ENCODE assay signal across 17 cellular contexts in genomic region chr12:108819920-108820699, GRCh38. TPM values are rescaled to one million over a fixed set of nuclear protein-coding genes. Genes with fewer than 3 reads are reported as not detected.
DNase-seq lines count a peak whose midpoint lies in the region; FAIRE-seq and TF ChIP-seq lines count a peak whose summit lies in the region.
"Had no signal": no experiment of that assay in that cellular context is flagged by ENCODE, and none has a peak within 500 bp of the region (broad histone marks: within the 10 kb centered on the region; RNA-seq: fewer than 3 reads in every experiment).

No MANE protein-coding gene starts in this region.

- H4K5ac ChIP-seq in H9 (ENCODE audit: insufficient read length, low read depth, low read length): no peak overlapping the region

- no peak overlapping the region for H2BK120ac ChIP-seq in H9 (ENCODE audit: low read depth, low read length, poor library complexity, severe bottlenecking)

- no peak overlapping the region for H2BK5ac ChIP-seq in H9 (ENCODE audit: insufficient read length, low read length)

- H2AFZ ChIP-seq in H9 (ENCODE audit: low read length): no peak overlapping the region

- H3K27ac Mint-ChIP-seq in progenitor cell of endocrine pancreas (peak overlapping the region; percentile 57), H9 (peak overlapping the region in 1 of 3 experiments; percentile 51; a peak in 2 of 7 replicates)
- H3K27ac Mint-ChIP-seq: activated CD4-positive, alpha-beta T cell treated with anti-CD3 and anti-CD28 coated beads for 36 hours had no signal

- no peak overlapping the region for H3K4ac ChIP-seq in H9 (ENCODE audit: low read depth, low read length)

- no CpG with 5 or more reads among the region's 7 CpGs for WGBS in H9 (ENCODE audit: extremely low coverage, insufficient read length, low lambda C conversion rate)

- no peak overlapping the region for H4K91ac ChIP-seq in H9 (ENCODE audit: insufficient read length, low read depth, low read length)

- peak overlapping the region; percentile 30 for H3K27ac ChIP-seq in RWPE1
- peak overlapping the region; percentile 97 for H3K27ac ChIP-seq in epithelial cell of prostate
- no peak overlapping the region for H3K27ac ChIP-seq in H9 (ENCODE audit: insufficient read length, low read depth, low read length)
- H3K27ac ChIP-seq in kidney (ENCODE audit: low read depth in 2 of 2, low read length in 2 of 2): no peak overlapping the region
- H3K27ac ChIP-seq: colonic mucosa had no signal

- no peaks in the 10 kb centered on the region for H4K20me1 ChIP-seq in H9 (ENCODE audit: control insufficient read depth, insufficient read depth, insufficient read length)

- H3K9me3 Mint-ChIP-seq in progenitor cell of endocrine pancreas (ENCODE audit: low read depth) (no peaks in the 10 kb centered on the region), H9 (no peaks in the 10 kb centered on the region)
- H3K9me3 Mint-ChIP-seq: stimulated activated naive B cell treated with anti-CD40 and anti-IgM and Interleukin-4, amounts not matched to agents 10 μg/mL and 1 μg/mL and 100 μg/mL, for 72 hours had no signal

- H3K4me1 Mint-ChIP-seq in progenitor cell of endocrine pancreas (ENCODE audit: low read depth): peaks cover 16% of the 10 kb centered on the region
- peaks cover 8 to 10% of the 10 kb centered on the region in 2 experiments for H3K4me1 Mint-ChIP-seq in H9

- H3K36me3 ChIP-seq in kidney (ENCODE audit: control insufficient read depth in 1 of 2, insufficient read depth in 2 of 2, low read length in 2 of 2): peaks cover 10 to 19% of the 10 kb centered on the region in 2 donors
- H3K36me3 ChIP-seq: colonic mucosa had no signal

- no peak overlapping the region for H3K4me3 ChIP-seq in kidney (ENCODE audit: low read length in 2 of 2)
- H3K4me3 ChIP-seq: colonic mucosa, mucosa of descending colon had no signal

- intact Hi-C loops in kidney (cut with DNase I): no loop called here

- H2AK5ac ChIP-seq in H9 (ENCODE audit: insufficient read length, low read length): no peak overlapping the region

- no peaks in the 10 kb centered on the region for H3K9me3 ChIP-seq in H9 (ENCODE audit: control insufficient read depth, low read depth, low read length)
- no peaks in the 10 kb centered on the region for H3K9me3 ChIP-seq in kidney (ENCODE audit: control insufficient read depth in 1 of 2, low read length in 2 of 2)
- H3K9me3 ChIP-seq: colonic mucosa, mucosa of descending colon had no signal

- no peak overlapping the region for H2BK15ac ChIP-seq in H9 (ENCODE audit: low read depth, low read length)

- no peak overlapping the region for H2BK12ac ChIP-seq in H9 (ENCODE audit: insufficient read length, low read depth, low read length)

- H3K23ac ChIP-seq in H9 (ENCODE audit: insufficient read length, low read depth, low read length): no peak overlapping the region

- FAIRE-seq in kidney (lab: Jason Lieb, UNC): no peak
- FAIRE-seq: GM19239 had no signal

- no peak overlapping the region for H3K56ac ChIP-seq in H9 (ENCODE audit: insufficient read length, low read depth, low read length)

- no peak overlapping the region for H3K4me3 Mint-ChIP-seq in progenitor cell of endocrine pancreas (ENCODE audit: low read depth)
- H3K4me3 Mint-ChIP-seq in H9: no peak overlapping the region
- H3K4me3 Mint-ChIP-seq: activated CD4-positive, alpha-beta T cell treated with anti-CD3 and anti-CD28 coated beads for 36 hours; stimulated activated naive B cell treated with anti-CD40 and anti-IgM and Interleukin-4, amounts not matched to agents 10 μg/mL and 1 μg/mL and 100 μg/mL, for 72 hours had no signal

- TF ChIP-seq CTCF in RWPE1 (conservative IDR thresholded peaks at IDR 0.05; ENCODE audit: low read depth) (no peak), progenitor cell of endocrine pancreas (IDR thresholded peaks at IDR 0.05; ENCODE audit: unreplicated experiment) (no peak), H9 (conservative IDR thresholded peaks at IDR 0.05) (no peak), kidney (IDR thresholded peaks at IDR 0.05; ENCODE audit: borderline replicate concordance, extremely low read depth, insufficient read depth) (no peak)

- H3K14ac ChIP-seq in H9 (ENCODE audit: insufficient read depth, low read length): no peak overlapping the region

- H3K4me2 ChIP-seq in H9 (ENCODE audit: insufficient read depth, insufficient read length, low read length): no peak overlapping the region

- H3K18ac ChIP-seq in H9 (ENCODE audit: insufficient read length, low read depth, low read length): no peak overlapping the region

- no peaks in the 10 kb centered on the region for H3K27me3 ChIP-seq in H9 (ENCODE audit: insufficient read depth, low read length)
- H3K27me3 ChIP-seq: colonic mucosa had no signal

- DNase-seq in CMK (ENCODE audit: low read depth) (peak; percentile 43), RWPE1 (ENCODE audit: low spot score) (no peak), epithelial cell of prostate (ENCODE audit: low read depth, low spot score) (no peak), progenitor cell of endocrine pancreas (ENCODE audit: low spot score, unreplicated experiment) (no peak), H9 (no peak), kidney (no peak), NCI-H2029 (lab: John Stamatoyannopoulos, UW) (no peak), hepatic stellate cell (ENCODE audit: low spot score) (no peak)
- DNase-seq: activated CD4-positive, alpha-beta T cell treated with anti-CD3 and anti-CD28 coated beads for 36 hours; colonic mucosa; NCI-H446; PC-3; stimulated activated CD4-positive, alpha-beta T cell treated with anti-CD3 and anti-CD28 coated beads, Interleukin-4, amount 100 ng/mL, for 24 hours; stimulated activated naive B cell treated with anti-CD40 and anti-IgM and Interleukin-4, amounts not matched to agents 10 μg/mL and 1 μg/mL and 100 μg/mL, for 72 hours had no signal

- H3K36me3 Mint-ChIP-seq in progenitor cell of endocrine pancreas (ENCODE audit: insufficient read depth): peaks cover 17% of the 10 kb centered on the region
- peaks cover 1 to 54% (median 17%) of the 10 kb centered on the region in 3 experiments; a peak in 6 of 7 replicates for H3K36me3 Mint-ChIP-seq in H9 (ENCODE audit: insufficient read depth in 1 of 3, low read depth in 3 of 3)

- no peak overlapping the region for H3T11ph ChIP-seq in H9 (ENCODE audit: low read length)

- H3K79me1 ChIP-seq in H9 (ENCODE audit: insufficient read depth, low read depth, low read length, poor library complexity, severe bottlenecking): no peaks in the 10 kb centered on the region

- CTCF ChIA-PET in RWPE1 (lab: Yijun Ruan, JAX): interaction anchor here (0.7 to 0.9 kb wide), 2 partner anchors 16 to 17 kb away, joined by 3 read pairs; no protein-coding TSS in a partner anchor

- no peaks in the 10 kb centered on the region for H3K23me2 ChIP-seq in H9 (ENCODE audit: insufficient read length, low read depth, low read length, poor library complexity, severe bottlenecking)

- H2BK20ac ChIP-seq in H9 (ENCODE audit: low read depth, low read length, poor library complexity, severe bottlenecking): no peak overlapping the region

- no peak overlapping the region for H4K8ac ChIP-seq in H9 (replicated peaks; ENCODE audit: insufficient read length, low read depth, low read length)

- H3K27me3 Mint-ChIP-seq in progenitor cell of endocrine pancreas (no peaks in the 10 kb centered on the region), H9 (ENCODE audit: low read depth) (no peaks in the 10 kb centered on the region)
- H3K27me3 Mint-ChIP-seq: activated CD4-positive, alpha-beta T cell treated with anti-CD3 and anti-CD28 coated beads for 36 hours; stimulated activated naive B cell treated with anti-CD40 and anti-IgM and Interleukin-4, amounts not matched to agents 10 μg/mL and 1 μg/mL and 100 μg/mL, for 72 hours had no signal

- H3K79me2 ChIP-seq in H9 (ENCODE audit: insufficient read depth, low read length): no peaks in the 10 kb centered on the region

- POLR2A ChIA-PET in RWPE1 (lab: Yijun Ruan, JAX; ENCODE audit: low non-redundant PET): no interaction called here

- H3K9ac ChIP-seq in H9 (ENCODE audit: extremely low read depth, insufficient read length, low read length) (no peak overlapping the region), kidney (ENCODE audit: low read length in 2 of 2) (no peak overlapping the region)

- H3K4me1 ChIP-seq in H9 (ENCODE audit: insufficient read depth, low read length): no peaks in the 10 kb centered on the region
- peaks cover 17 to 28% of the 10 kb centered on the region in 2 donors for H3K4me1 ChIP-seq in kidney (ENCODE audit: control insufficient read depth in 1 of 2, insufficient read depth in 1 of 2, low read depth in 1 of 2, low read length in 2 of 2)

RNA-seq across cellular contexts. Expression of gene SSH1, which starts 37.3 kb away (rescaled TPM):
- total RNA-seq in progenitor cell of endocrine pancreas (37.2 and 38.8 TPM in 2 replicates), H9 (2021) (21.8 and 24.0 TPM in 2 replicates), kidney (32.5 TPM)
- 3.6 TPM for polyA plus RNA-seq in kidney (ENCODE audit: insufficient read depth, low read depth, low replicate concordance)

RNA-seq across cellular contexts. Expression of gene DAO, which starts 59.8 kb away (rescaled TPM):
- total RNA-seq in progenitor cell of endocrine pancreas: not detected in 2 replicates
- total RNA-seq in H9 (2021): not detected in 2 replicates
- 0.41 TPM for total RNA-seq in kidney
- 50.4 TPM for polyA plus RNA-seq in kidney (ENCODE audit: insufficient read depth, low read depth, low replicate concordance)
- total RNA-seq: activated CD4-positive, alpha-beta T cell treated with anti-CD3 and anti-CD28 coated beads for 36 hours; PC-3 had no signal
- polyA plus RNA-seq: BJ had no signal

Comparison
In these comparisons a context has a peak if more than half of its experiments do, and no peak if none do; other contexts are left out.
1. H3K27ac ChIP-seq: peak in RWPE1 (single experiment) and epithelial cell of prostate (single experiment); none in H9 (single experiment) and kidney (0 of 2).